14 cellular contexts compared by ENCODE assay signal in genomic region chr12:79673334-79673733, GRCh38. TPM values are rescaled to one million over a fixed set of nuclear protein-coding genes. Genes with fewer than 3 reads are reported as not detected.
DNase-seq lines count a peak whose midpoint lies in the region; ATAC-seq, FAIRE-seq and TF ChIP-seq lines count a peak whose summit lies in the region.
"Had no signal": no experiment of that assay in that cellular context is flagged by ENCODE, and none has a peak within 500 bp of the region (broad histone marks: within the 10 kb centered on the region; RNA-seq: fewer than 3 reads in every experiment).

No MANE protein-coding gene starts in this region.

- TF ChIP-seq CTCF in mammary epithelial cell (conservative IDR thresholded peaks at IDR 0.05 in 1 of 2, IDR thresholded peaks at IDR 0.05 in 1 of 2; ENCODE audit: extremely low read depth in 1 of 2, insufficient read depth in 1 of 2, low read depth in 1 of 2, low read length in 2 of 2) (no peak), MCF 10A (IDR thresholded peaks at IDR 0.05; ENCODE audit: unreplicated experiment) (no peak), progenitor cell of endocrine pancreas (IDR thresholded peaks at IDR 0.05; ENCODE audit: unreplicated experiment) (no peak)

- H3K27ac Mint-ChIP-seq in MCF 10A (ENCODE audit: low read depth, unreplicated experiment) (no peak overlapping the region), progenitor cell of endocrine pancreas (no peak overlapping the region)

- H3K4me3 ChIP-seq in mammary epithelial cell (replicated peaks in 1 of 3; ENCODE audit: insufficient read depth in 1 of 3, low read depth in 2 of 3, low read length in 3 of 3) = no peak overlapping the region
- H3K4me3 ChIP-seq in SJCRH30 = no peak overlapping the region
- H3K4me3 ChIP-seq in effector memory CD4-positive, alpha-beta T cell (ENCODE audit: insufficient read depth, low read depth, low read length, poor library complexity, severe bottlenecking) = no peak overlapping the region
- H3K4me3 ChIP-seq: spleen had no signal

- H3K27me3 ChIP-seq in mammary epithelial cell (ENCODE audit: insufficient read depth, low read length) (no peaks in the 10 kb centered on the region), SJCRH30 (no peaks in the 10 kb centered on the region)
- H3K27me3 ChIP-seq in effector memory CD4-positive, alpha-beta T cell (replicated peaks; ENCODE audit: control insufficient read depth, insufficient read depth, low read length, poor library complexity, severe bottlenecking) = no peaks in the 10 kb centered on the region
- H3K27me3 ChIP-seq: spleen had no signal

- H3K4me1 ChIP-seq in mammary epithelial cell (ENCODE audit: insufficient read depth, low read length) (peaks cover 30% of the 10 kb centered on the region), SJCRH30 (no peaks in the 10 kb centered on the region)
- no peaks in the 10 kb centered on the region for H3K4me1 ChIP-seq in effector memory CD4-positive, alpha-beta T cell (ENCODE audit: control insufficient read depth, insufficient read depth, low read length, poor library complexity, severe bottlenecking)

- in situ Hi-C loops in mammary epithelial cell (cut with MboI; ENCODE audit: low sequenced_read_pairs in 2 of 2) = no loop called here

- peaks cover 93% of the 10 kb centered on the region for H3K79me2 ChIP-seq in mammary epithelial cell (ENCODE audit: insufficient read depth, low read length)

- no peak overlapping the region for H3K4me2 ChIP-seq in mammary epithelial cell (ENCODE audit: insufficient read depth, low read depth, low read length)

- H3K4me1 Mint-ChIP-seq in MCF 10A (ENCODE audit: insufficient read depth, unreplicated experiment) = peaks cover 33% of the 10 kb centered on the region
- no peaks in the 10 kb centered on the region for H3K4me1 Mint-ChIP-seq in progenitor cell of endocrine pancreas (ENCODE audit: low read depth)

- peaks cover 11% of the 10 kb centered on the region for H3K9me3 Mint-ChIP-seq in MCF 10A (ENCODE audit: unreplicated experiment)
- peaks cover 8% of the 10 kb centered on the region for H3K9me3 Mint-ChIP-seq in progenitor cell of endocrine pancreas (ENCODE audit: low read depth)

- no peak for ATAC-seq in Right ventricle myocardium inferior

- no peaks in the 10 kb centered on the region for H3K27me3 Mint-ChIP-seq in MCF 10A (ENCODE audit: insufficient read depth, unreplicated experiment)
- H3K27me3 Mint-ChIP-seq in progenitor cell of endocrine pancreas = peaks cover 2% of the 10 kb centered on the region

- H3K36me3 ChIP-seq in mammary epithelial cell (ENCODE audit: insufficient read depth, low read length) (no peaks in the 10 kb centered on the region), SJCRH30 (peaks cover 2% of the 10 kb centered on the region; the same call in 1 of the 2 replicates)
- no peaks in the 10 kb centered on the region for H3K36me3 ChIP-seq in effector memory CD4-positive, alpha-beta T cell (ENCODE audit: control insufficient read depth, insufficient read depth, low read length)
- H3K36me3 ChIP-seq: spleen had no signal

- H3K27ac ChIP-seq in mammary epithelial cell (ENCODE audit: insufficient read depth, low read depth, low read length) (no peak overlapping the region), SJCRH30 (no peak overlapping the region)
- H3K27ac ChIP-seq in effector memory CD4-positive, alpha-beta T cell (ENCODE audit: insufficient read depth, low read length, poor library complexity, severe bottlenecking) = no peak overlapping the region
- H3K27ac ChIP-seq: spleen had no signal

- no peak overlapping the region for H2AFZ ChIP-seq in mammary epithelial cell (ENCODE audit: low read depth, low read length)

- POLR2A ChIA-PET in MCF 10A (lab: Yijun Ruan, JAX) = interaction anchor here (0.6 to 5.5 kb wide), 4 partner anchors 16 to 37 kb away, joined by 3 to 75 read pairs (median 3); partner anchors contain the start of gene PAWR

- intact Hi-C loops in mammary epithelial cell (cut with micrococcal nuclease) = no loop called here
- intact Hi-C loops in MCF 10A (cut with micrococcal nuclease) = no loop called here
- intact Hi-C loops in Right ventricle myocardium inferior (cut with DNase I) = no loop called here

- WGBS in mammary epithelial cell (ENCODE audit: low coverage, missing lambda C conversion rate) = 100% methylated on average over 4 of the region's 4 CpGs

- dilution Hi-C loops in mammary epithelial cell (cut with HindIII; ENCODE audit: low sequenced_read_pairs) = no loop called here

- DNase-seq in mammary epithelial cell (peak; percentile 51), MCF 10A (ENCODE audit: unreplicated experiment) (no peak), SJCRH30 (peak; percentile 19 to 51), iPS-NIHi7 (ENCODE audit: extremely low spot score) (peak; percentile 17), Right ventricle myocardium inferior (ENCODE audit: missing footprints) (no peak), GM19239 (ENCODE audit: insufficient read length, low spot score) (no peak), progenitor cell of endocrine pancreas (ENCODE audit: low spot score, unreplicated experiment) (no peak)
- no peak for DNase-seq in effector memory CD4-positive, alpha-beta T cell
- DNase-seq: activated T-cell treated with anti-CD3 and anti-CD28 coated beads, Interleukin-2, amount 50 U/mL, for 1 hour; amygdala; GF-D8; NCI-H2081 treated with DMSO at 0.1 percent for 48 hours; spleen had no signal

- CTCF ChIA-PET in mammary epithelial cell (lab: Charles Lee; ENCODE audit: low non-redundant PET) (interaction anchor here (0.7 kb wide), 1 partner anchor 126 kb away, joined by 3 read pairs; no protein-coding TSS in a partner anchor), MCF 10A (lab: Yijun Ruan, JAX) (interaction anchor here (0.6 to 1.2 kb wide), 6 partner anchors 13 to 247 kb away, joined by 3 to 5 read pairs (median 3); no protein-coding TSS in a partner anchor)

- FAIRE-seq in GM19239 (lab: Jason Lieb, UNC) = no peak
- FAIRE-seq: colon had no signal

- no peaks in the 10 kb centered on the region for H4K20me1 ChIP-seq in mammary epithelial cell (ENCODE audit: insufficient read depth, low read length)

- H3K9ac ChIP-seq in mammary epithelial cell (ENCODE audit: insufficient read depth, low read length) = no peak overlapping the region

- H3K9me3 ChIP-seq in mammary epithelial cell (replicated peaks; ENCODE audit: insufficient read depth, low read length) (peaks cover 3% of the 10 kb centered on the region), SJCRH30 (replicated peaks) (peaks cover 2% of the 10 kb centered on the region; the same call in 1 of the 2 replicates)
- H3K9me3 ChIP-seq in effector memory CD4-positive, alpha-beta T cell (ENCODE audit: control insufficient read depth, low read length) = no peaks in the 10 kb centered on the region
- H3K9me3 ChIP-seq: spleen had no signal

- BruUV-seq in mammary epithelial cell (replicated peaks; lab: Mats Ljungman, UMichigan) (no TSS peak), MCF 10A (replicated peaks; lab: Mats Ljungman, UMichigan) (no TSS peak)

- no peak overlapping the region for H3K4me3 Mint-ChIP-seq in MCF 10A (ENCODE audit: unreplicated experiment)
- H3K4me3 Mint-ChIP-seq in progenitor cell of endocrine pancreas (ENCODE audit: low read depth) = no peak overlapping the region

- H3K36me3 Mint-ChIP-seq in MCF 10A (ENCODE audit: insufficient read depth, unreplicated experiment) (peaks cover 20% of the 10 kb centered on the region), progenitor cell of endocrine pancreas (ENCODE audit: insufficient read depth) (peaks cover 13% of the 10 kb centered on the region)

RNA-seq across cellular contexts. Expression of gene PAWR, which starts 17.4 kb away (rescaled TPM):
- 100 to 1,000 TPM; 108 to 179 TPM for total RNA-seq in mammary epithelial cell
- 10.4 TPM for polyA plus RNA-seq in mammary epithelial cell
- 10.6 TPM for polyA minus RNA-seq in mammary epithelial cell
- total RNA-seq in MCF 10A (2022) = 248 and 330 TPM in 2 replicates
- 22.5 and 24.9 TPM in 2 replicates for total RNA-seq in SJCRH30 (2014; rRNA removed; shearing (Covaris generic))
- 11.8 TPM for total RNA-seq in Right ventricle myocardium inferior
- 85.7 and 92.3 TPM in 2 replicates for total RNA-seq in progenitor cell of endocrine pancreas

Comparison
In these comparisons a context has a peak if more than half of its experiments do, and no peak if none do; other contexts are left out.
1. DNase-seq: peak in mammary epithelial cell (single experiment), SJCRH30 (2 of 2) and iPS-NIHi7 (single experiment); none in MCF 10A (single experiment), Right ventricle myocardium inferior (single experiment), effector memory CD4-positive, alpha-beta T cell (0 of 3), GM19239 (single experiment) and progenitor cell of endocrine pancreas (single experiment).